Comparison of ENCODE assay signal across 8 cellular contexts in the genomic region with DNA sequence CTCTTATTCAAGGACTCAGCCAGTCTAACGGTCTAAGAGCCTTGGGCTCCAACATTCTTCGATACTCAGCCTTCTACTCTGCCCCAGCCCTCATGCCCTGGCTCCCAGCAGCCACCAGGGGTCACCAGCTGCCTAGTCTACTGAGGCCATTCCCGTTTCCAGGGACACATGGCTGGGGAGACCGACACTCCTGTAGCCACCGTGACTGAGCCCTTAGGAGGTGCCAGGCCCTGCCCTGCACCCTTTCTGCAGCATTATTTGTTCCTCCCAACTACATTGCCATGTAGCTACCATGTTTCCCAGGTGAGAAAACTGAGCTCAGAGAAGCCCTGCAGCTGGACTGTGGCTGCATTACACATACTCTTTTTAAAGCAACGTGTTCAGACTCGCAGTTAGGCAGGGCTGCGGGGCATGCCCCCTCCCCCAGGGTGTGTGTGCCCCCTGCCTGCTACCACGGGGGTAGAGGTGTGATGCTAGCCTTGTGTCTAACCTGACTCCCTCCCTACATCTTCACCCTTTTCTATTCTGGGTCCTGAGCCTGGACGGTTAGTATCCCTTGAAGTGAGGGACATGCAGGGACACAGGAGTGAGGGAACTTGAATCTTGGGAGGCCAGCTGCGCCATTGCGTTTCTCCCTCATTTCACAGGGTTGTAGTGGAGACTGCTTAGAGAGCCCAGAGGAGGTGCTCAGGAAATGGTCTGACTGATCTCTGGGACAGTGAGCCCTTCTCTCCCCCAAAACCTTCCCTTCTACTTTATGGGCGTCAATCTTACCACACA. TPM values are rescaled to one million over a fixed set of nuclear protein-coding genes. Genes with fewer than 3 reads are reported as not detected.
DNase-seq lines count a peak whose midpoint lies in the region; ATAC-seq and TF ChIP-seq lines count a peak whose summit lies in the region.

No MANE protein-coding gene starts in this region.

- no peaks in the 10 kb centered on the region for H3F3A ChIP-seq in Loucy (ENCODE audit: low read depth)

- ATAC-seq in GM19395 (IDR thresholded peaks at IDR 0.05; ENCODE audit: unreplicated experiment) (no peak), HG02642 (IDR thresholded peaks at IDR 0.05; ENCODE audit: poor library complexity, unreplicated experiment) (no peak)

- no peaks in the 10 kb centered on the region for H3K79me2 ChIP-seq in Loucy (ENCODE audit: insufficient read depth, low read length)

- intact Hi-C loops in ovary (cut with DNase I), result loop anchor here in 3 of 4 donors (2.0 to 10.0 kb wide), 6 partner anchors 311 to 503 kb away; partner anchors contain the start of gene FCHSD2 (in 2 of the 3)

- DNase-seq in EL (peak; percentile 78), RKO (ENCODE audit: low spot score) (peak; percentile 74), globus pallidus (ENCODE audit: low spot score) (peak; percentile 87), ovary (peak; percentile 78 to 89 (median 87))
- DNase-seq in activated naive CD4-positive, alpha-beta T cell treated with anti-CD3 and anti-CD28 coated beads, Interleukin-2, amount 50 U/mL, for 16 hours, result peak; percentile 61

- H3K27me3 ChIP-seq in Loucy (ENCODE audit: insufficient read depth, low read length, poor library complexity, severe bottlenecking) (no peaks in the 10 kb centered on the region), ovary (no peaks in the 10 kb centered on the region)

- peak overlapping the region; percentile 1 to 31 for H3K27ac ChIP-seq in ovary

- H2AFZ ChIP-seq in Loucy (ENCODE audit: low read length), result no peak overlapping the region

- H3K9ac ChIP-seq in Loucy (ENCODE audit: low read depth, low read length, poor library complexity, severe bottlenecking), result no peak overlapping the region

- WGBS in ovary, 3 donors, result 38 to 47% (median 39%) methylated on average over 13 of the region's 13 CpGs

- TF ChIP-seq EP300 in ovary (IDR thresholded peaks at IDR 0.05), result no peak

- peak; percentile 88 for TF ChIP-seq CTCF in Loucy (conservative IDR thresholded peaks at IDR 0.05; ENCODE audit: low read length)
- TF ChIP-seq CTCF in ovary (IDR thresholded peaks at IDR 0.05), result peak; percentile 76 to 96 (median 94)

- H3K36me3 ChIP-seq in Loucy (ENCODE audit: insufficient read depth, low read length) (peaks cover 51% of the 10 kb centered on the region; the same call in 1 of the 2 replicates), ovary (no peaks in the 10 kb centered on the region)

- H4K20me1 ChIP-seq in Loucy (ENCODE audit: insufficient read depth, low read length, poor library complexity, severe bottlenecking), result no peaks in the 10 kb centered on the region

- no peak overlapping the region for H3K4me2 ChIP-seq in Loucy (ENCODE audit: low read depth, low read length, poor library complexity, severe bottlenecking)

- H3K4me1 ChIP-seq in Loucy (ENCODE audit: insufficient read depth, low read length, poor library complexity, severe bottlenecking) (no peaks in the 10 kb centered on the region), ovary (ENCODE audit: insufficient read depth) (peaks cover 34% of the 10 kb centered on the region)

- H3K9me2 ChIP-seq in Loucy (replicated peaks; ENCODE audit: low read depth, low read length), result no peaks in the 10 kb centered on the region

- H3K4me3 ChIP-seq in Loucy (ENCODE audit: low read length, poor library complexity, severe bottlenecking) (no peak overlapping the region), ovary (no peak overlapping the region)

- H3K9me3 ChIP-seq in Loucy (ENCODE audit: insufficient read depth, low read depth, low read length) (no peaks in the 10 kb centered on the region), ovary (no peaks in the 10 kb centered on the region)

- no peak for TF ChIP-seq POLR2A in ovary (IDR thresholded peaks at IDR 0.05)

RNA-seq across cellular contexts. Expression of gene ATG16L2, which starts 17.5 kb away (rescaled TPM):
- total RNA-seq in ovary, result 10 to 100 TPM; 25.2 to 42.3 (median 32.5) TPM
- 10 to 100 TPM; 21.8 to 29.2 TPM for polyA plus RNA-seq in ovary

RNA-seq across cellular contexts. Expression of gene STARD10, which starts 37.9 kb away (rescaled TPM):
- total RNA-seq in ovary, result 10 to 100 TPM; 38.7 to 56.1 (median 46.3) TPM
- polyA plus RNA-seq in ovary, result 10 to 100 TPM; 36.8 to 41.0 TPM
